12 cellular contexts compared by ENCODE assay signal in the genomic region with DNA sequence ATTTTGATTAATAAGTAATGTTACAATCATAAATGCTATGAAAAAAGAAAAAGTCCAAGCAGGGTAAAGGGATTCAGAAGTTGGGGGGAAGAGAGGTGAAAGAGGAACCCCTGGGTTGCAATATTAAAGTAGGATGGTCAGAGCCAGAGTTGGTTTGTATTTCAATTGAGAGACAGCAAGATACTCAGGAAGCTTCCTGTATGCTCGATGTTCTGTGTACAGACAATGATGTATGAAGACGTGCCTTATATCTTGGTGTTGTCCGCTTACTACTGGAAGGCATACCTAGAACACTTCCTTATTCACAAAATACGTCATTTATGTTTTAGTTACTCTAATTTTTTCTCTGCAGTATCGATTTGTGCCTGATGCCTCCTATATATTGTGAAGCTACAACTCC.
DNase-seq lines count a peak whose midpoint lies in the region; ATAC-seq and TF ChIP-seq lines count a peak whose summit lies in the region.
"Had no signal": no experiment of that assay in that cellular context is flagged by ENCODE, and none has a peak within 500 bp of the region (broad histone marks: within the 10 kb centered on the region; RNA-seq: fewer than 3 reads in every experiment).

No MANE protein-coding gene starts in this region.

- peaks cover 6% of the 10 kb centered on the region for H3K9me3 Mint-ChIP-seq in activated naive CD8-positive, alpha-beta T cell treated with anti-CD3 and anti-CD28 coated beads, Interleukin-2, amount 50 U/mL, for 24 hours
- H3K9me3 Mint-ChIP-seq: activated T-helper 2 cell treated with anti-CD3 and anti-CD28 coated beads, Interferon-gamma antibody, Interleukin-2, Interleukin-4, amounts not matched to agents 10 μg/mL and 5 μg/mL and 100 μg/mL, durations not matched to agents 14 hours and 24 hours and 36 hours had no signal

- DNase-seq in activated naive CD8-positive, alpha-beta T cell treated with anti-CD3 and anti-CD28 coated beads, Interleukin-2, amount 50 U/mL, for 24 hours = no peak
- DNase-seq in NCI-H2107 treated with DMSO at 0.1 percent for 48 hours (lab: John Stamatoyannopoulos, UW; ENCODE audit: unreplicated experiment) = no peak
- DNase-seq in NCI-H446 treated with DMSO at 0.1 percent for 48 hours (lab: John Stamatoyannopoulos, UW) = no peak
- DNase-seq in NCI-H1105 treated with DMSO at 0.1 percent for 48 hours (lab: John Stamatoyannopoulos, UW) = no peak
- no peak for DNase-seq in glomerular visceral epithelial cell (ENCODE audit: extremely low spot score)
- DNase-seq: effector memory CD4-positive, alpha-beta T cell; SW 1271 had no signal

- ATAC-seq in GM18858 (IDR thresholded peaks at IDR 0.05; ENCODE audit: unreplicated experiment) = peak; percentile 50
- no peak for ATAC-seq in activated naive CD8-positive, alpha-beta T cell treated with anti-CD3 and anti-CD28 coated beads, Interleukin-2, amount 50 U/mL, for 24 hours

- peaks cover 29 to 89% (median 53%) of the 10 kb centered on the region in 10 experiments for H3K4me1 ChIP-seq in BLaER1 treated with 17β-estradiol and CSF1 and Interleukin-3, amounts not matched to agents 10 nM and 100 nM
- H3K4me1 ChIP-seq in KMS-11 (ENCODE audit: low read depth, poor library complexity, severe bottlenecking) = peaks cover 97% of the 10 kb centered on the region

- peaks cover 99% of the 10 kb centered on the region for H3K79me2 ChIP-seq in KMS-11 (ENCODE audit: insufficient read depth, low read depth)

- no peak for TF ChIP-seq CTCF in KMS-11 (conservative IDR thresholded peaks at IDR 0.05; ENCODE audit: low read depth, low read length)

- no peaks in the 10 kb centered on the region for H3K27me3 ChIP-seq in BLaER1 treated with 17β-estradiol and CSF1 and Interleukin-3, amounts not matched to agents 10 nM and 100 nM
- no peaks in the 10 kb centered on the region for H3K27me3 ChIP-seq in KMS-11 (ENCODE audit: insufficient read depth, low read depth)

- peaks cover 96 to 100% (median 99%) of the 10 kb centered on the region in 11 experiments for H4K20me1 ChIP-seq in BLaER1 treated with 17β-estradiol and CSF1 and Interleukin-3, amounts not matched to agents 10 nM and 100 nM
- H4K20me1 ChIP-seq in KMS-11 (ENCODE audit: insufficient read depth) = peaks cover 64% of the 10 kb centered on the region

- H3K36me3 Mint-ChIP-seq in activated naive CD8-positive, alpha-beta T cell treated with anti-CD3 and anti-CD28 coated beads, Interleukin-2, amount 50 U/mL, for 24 hours (ENCODE audit: low read depth) = peaks cover 19% of the 10 kb centered on the region

- H3K4me1 Mint-ChIP-seq in activated naive CD8-positive, alpha-beta T cell treated with anti-CD3 and anti-CD28 coated beads, Interleukin-2, amount 50 U/mL, for 24 hours = peaks cover 78% of the 10 kb centered on the region

- H3K27ac ChIP-seq in BLaER1 treated with 17β-estradiol and CSF1 and Interleukin-3, amounts not matched to agents 10 nM and 100 nM = peak overlapping the region in 6 of 11 experiments; percentile 3 to 42 (median 19); a peak in 10 of 22 replicates
- peak overlapping the region; percentile 75 for H3K27ac ChIP-seq in KMS-11
- H3K27ac ChIP-seq: C4-2B had no signal

- peak overlapping the region; percentile 29 to 70 (median 50); a peak in 18 of 22 replicates for H3K4me2 ChIP-seq in BLaER1 treated with 17β-estradiol and CSF1 and Interleukin-3, amounts not matched to agents 10 nM and 100 nM
- H3K4me2 ChIP-seq in KMS-11 = peak overlapping the region; percentile 74

- H3K9me3 ChIP-seq in BLaER1 treated with 17β-estradiol and CSF1 and Interleukin-3, amounts not matched to agents 10 nM and 100 nM (replicated peaks in 1 of 11) = peaks cover 0 to 4% (median 0%) of the 10 kb centered on the region in 11 experiments; a peak in 1 of 22 replicates

- no peak overlapping the region for H3K4me3 Mint-ChIP-seq in activated naive CD8-positive, alpha-beta T cell treated with anti-CD3 and anti-CD28 coated beads, Interleukin-2, amount 50 U/mL, for 24 hours

- H3K4me3 ChIP-seq in BLaER1 treated with 17β-estradiol and CSF1 and Interleukin-3, amounts not matched to agents 10 nM and 100 nM = no peak overlapping the region
- H3K4me3 ChIP-seq in KMS-11 (IDR thresholded peaks at IDR 0.05; ENCODE audit: insufficient read depth, low read depth, low read length) = peak overlapping the region; percentile 3

- peak overlapping the region; percentile 12 for H3K27ac Mint-ChIP-seq in activated naive CD8-positive, alpha-beta T cell treated with anti-CD3 and anti-CD28 coated beads, Interleukin-2, amount 50 U/mL, for 24 hours
- H3K27ac Mint-ChIP-seq: activated T-helper 2 cell treated with anti-CD3 and anti-CD28 coated beads, Interferon-gamma antibody, Interleukin-2, Interleukin-4, amounts not matched to agents 10 μg/mL and 5 μg/mL and 100 μg/mL, durations not matched to agents 14 hours and 24 hours and 36 hours had no signal

- H3K9ac ChIP-seq in BLaER1 treated with 17β-estradiol and CSF1 and Interleukin-3, amounts not matched to agents 10 nM and 100 nM = no peak overlapping the region
- H3K9ac ChIP-seq in KMS-11 = no peak overlapping the region

- H3K27me3 Mint-ChIP-seq in activated naive CD8-positive, alpha-beta T cell treated with anti-CD3 and anti-CD28 coated beads, Interleukin-2, amount 50 U/mL, for 24 hours = no peaks in the 10 kb centered on the region

- H3K36me3 ChIP-seq in BLaER1 treated with 17β-estradiol and CSF1 and Interleukin-3, amounts not matched to agents 10 nM and 100 nM = peaks cover 0 to 59% (median 26%) of the 10 kb centered on the region in 11 experiments; a peak in 15 of 22 replicates
- H3K36me3 ChIP-seq in KMS-11 (ENCODE audit: insufficient read depth) = no peaks in the 10 kb centered on the region

- H2AFZ ChIP-seq in KMS-11 (ENCODE audit: low read depth) = no peak overlapping the region
